17 cellular contexts compared by ENCODE assay signal in the genomic region with DNA sequence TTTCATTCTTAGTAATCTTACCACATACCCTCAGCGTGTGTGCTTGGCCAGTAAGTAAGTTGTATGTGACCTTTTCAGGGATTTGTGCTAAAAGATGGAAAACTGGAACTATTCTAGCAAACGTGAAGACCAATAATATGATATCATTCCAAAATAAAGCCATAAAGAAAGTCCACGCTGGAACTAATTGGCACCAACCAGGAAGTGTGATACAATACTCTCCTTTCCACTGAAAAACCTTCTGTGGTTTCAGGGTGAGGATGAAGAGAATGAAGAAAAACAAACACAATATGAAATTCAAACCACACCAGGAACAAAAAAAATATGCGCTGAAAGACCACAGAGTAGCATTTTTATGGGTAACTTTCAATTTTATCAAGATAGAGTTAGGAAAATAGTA.
DNase-seq lines count a peak whose midpoint lies in the region; TF ChIP-seq lines count a peak whose summit lies in the region.
"Had no signal": no experiment of that assay in that cellular context is flagged by ENCODE, and none has a peak within 500 bp of the region (broad histone marks: within the 10 kb centered on the region; RNA-seq: fewer than 3 reads in every experiment).

No MANE protein-coding gene starts in this region.

- no peaks in the 10 kb centered on the region for H3K9me3 Mint-ChIP-seq in Calu3 (ENCODE audit: low read depth, unreplicated experiment)
- peaks cover 0 to 3% (median 1%) of the 10 kb centered on the region in 7 donors for H3K9me3 Mint-ChIP-seq in CD14-positive monocyte
- H3K9me3 Mint-ChIP-seq: activated CD4-positive, alpha-beta memory T cell treated with anti-CD3 and anti-CD28 coated beads, Interleukin-2, amount 10 ng/mL, durations not matched to agents 7 days and 5 days had no signal

- TF ChIP-seq CTCF in Calu3 (IDR thresholded peaks at IDR 0.05; ENCODE audit: unreplicated experiment) (no peak), cardiac fibroblast (IDR thresholded peaks at IDR 0.05; ENCODE audit: low read depth, low read length) (no peak), dorsolateral prefrontal cortex (IDR thresholded peaks at IDR 0.05 in 54 of 56, conservative IDR thresholded peaks at IDR 0.05 in 2 of 56; ENCODE audit: low read depth in 1 of 56, partially characterized antibody in 56 of 56) (no peak), CD14-positive monocyte (IDR thresholded peaks at IDR 0.05) (no peak)

- CTCF ChIA-PET in Calu3 (lab: Charles Lee), result interaction anchor here (0.6 kb wide), 1 partner anchor 9 kb away, joined by 3 read pairs; no protein-coding TSS in a partner anchor

- H3K4me1 Mint-ChIP-seq in Calu3 (ENCODE audit: low read depth, unreplicated experiment), result peaks cover 77% of the 10 kb centered on the region
- H3K4me1 Mint-ChIP-seq in CD14-positive monocyte, result no peaks in the 10 kb centered on the region
- H3K4me1 Mint-ChIP-seq: activated CD4-positive, alpha-beta memory T cell treated with anti-CD3 and anti-CD28 coated beads, Interleukin-2, amount 10 ng/mL, durations not matched to agents 7 days and 5 days had no signal

- BruUV-seq in Calu3 (replicated peaks; lab: Mats Ljungman, UMichigan), result no TSS peak

- intact Hi-C loops in Calu3 (cut with micrococcal nuclease; ENCODE audit: unreplicated experiment), result no loop called here
- intact Hi-C loops in dorsolateral prefrontal cortex (cut with DNase I), result no loop called here
- intact Hi-C loops in CD14-positive monocyte (cut with micrococcal nuclease), result no loop called here

- no peak overlapping the region for H3K27ac ChIP-seq in dorsolateral prefrontal cortex

- H3K27me3 ChIP-seq in dorsolateral prefrontal cortex, result no peaks in the 10 kb centered on the region
- H3K27me3 ChIP-seq: right atrium auricular region had no signal

- DNase-seq in Calu3 (no peak), NCI-H2029 (lab: John Stamatoyannopoulos, UW) (peak; percentile 25), cardiac fibroblast (ENCODE audit: low read depth in 2 of 2) (peak; percentile 42 to 44), iris pigment epithelial cell (ENCODE audit: low read depth) (peak; percentile 84), dorsolateral prefrontal cortex (no peak), NCI-H226 (no peak), CD14-positive monocyte (ENCODE audit: low spot score) (no peak)
- no peak for DNase-seq in activated CD4-positive, alpha-beta T cell treated with anti-CD3 and anti-CD28 coated beads, Interleukin-2, amount 50 U/mL, for 1 hour
- DNase-seq: activated CD4-positive, alpha-beta memory T cell treated with anti-CD3 and anti-CD28 coated beads, Interleukin-2, amount 10 ng/mL, durations not matched to agents 7 days and 5 days; activated T-cell treated with anti-CD3 and anti-CD28 coated beads, Interleukin-2, amount 50 U/mL, for 48 hours; GDM1; head of caudate nucleus; MV-4-11; PC-3 had no signal

- no peaks in the 10 kb centered on the region for H3K27me3 Mint-ChIP-seq in Calu3 (ENCODE audit: unreplicated experiment)
- peaks cover 0 to 2% (median 1%) of the 10 kb centered on the region in 3 donors for H3K27me3 Mint-ChIP-seq in CD14-positive monocyte (ENCODE audit: low read depth in 3 of 3)

- H3K4me3 ChIP-seq in cardiac fibroblast (replicated peaks in 1 of 2; ENCODE audit: low read depth in 2 of 2, low read length in 2 of 2) (no peak overlapping the region), dorsolateral prefrontal cortex (no peak overlapping the region)
- H3K4me3 ChIP-seq: HAP-1, right atrium auricular region had no signal

- H3K4me3 Mint-ChIP-seq in Calu3 (ENCODE audit: low read depth, unreplicated experiment) (peak overlapping the region; percentile 60), CD14-positive monocyte (no peak overlapping the region)
- H3K4me3 Mint-ChIP-seq: activated CD4-positive, alpha-beta memory T cell treated with anti-CD3 and anti-CD28 coated beads, Interleukin-2, amount 10 ng/mL, durations not matched to agents 7 days and 5 days; activated naive CD8-positive, alpha-beta T cell had no signal

- H3K27ac Mint-ChIP-seq in Calu3 (ENCODE audit: unreplicated experiment), result peak overlapping the region; percentile 88
- no peak overlapping the region for H3K27ac Mint-ChIP-seq in CD14-positive monocyte
- H3K27ac Mint-ChIP-seq: activated CD4-positive, alpha-beta memory T cell treated with anti-CD3 and anti-CD28 coated beads, Interleukin-2, amount 10 ng/mL, durations not matched to agents 7 days and 5 days; activated naive CD8-positive, alpha-beta T cell had no signal

- H3K36me3 Mint-ChIP-seq in Calu3 (ENCODE audit: insufficient read depth, unreplicated experiment), result peaks cover 30% of the 10 kb centered on the region
- no peaks in the 10 kb centered on the region for H3K36me3 Mint-ChIP-seq in CD14-positive monocyte
- H3K36me3 Mint-ChIP-seq: activated naive CD8-positive, alpha-beta T cell had no signal

Comparison
In these comparisons a context has a peak if more than half of its experiments do, and no peak if none do; other contexts are left out.
1. DNase-seq: peak in NCI-H2029 (single experiment), cardiac fibroblast (2 of 2) and iris pigment epithelial cell (single experiment); none in Calu3 (single experiment), dorsolateral prefrontal cortex (0 of 10), NCI-H226 (single experiment), CD14-positive monocyte (single experiment) and activated CD4-positive, alpha-beta T cell treated with anti-CD3 and anti-CD28 coated beads, Interleukin-2, amount 50 U/mL, for 1 hour (single experiment).